ENCODE assay signal across 1 cellular context in the genomic region with DNA sequence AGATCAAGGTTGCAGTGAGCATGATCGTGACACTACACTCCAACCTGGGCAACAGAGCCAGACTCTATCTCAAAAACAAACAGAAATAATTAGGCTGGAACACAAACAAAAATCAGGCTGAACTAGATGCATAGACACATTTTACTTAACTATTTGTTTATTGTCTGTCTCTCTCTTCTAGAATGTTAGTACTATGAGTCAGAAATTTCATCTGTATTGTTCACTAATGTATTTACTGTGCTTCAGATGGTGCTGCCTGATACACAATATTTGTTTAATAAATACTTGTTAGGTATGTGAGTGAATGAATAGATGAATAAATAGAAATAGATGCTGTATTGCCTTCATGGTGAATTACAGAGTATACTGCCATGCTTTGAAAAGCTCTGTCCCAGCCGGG.
A peak's percentile ranks its signal among the peaks of the same experiment; 100 is the strongest.
TF ChIP-seq lines count a peak whose summit lies in the region.

No MANE protein-coding gene starts in this region.

TF ChIP-seq in A549, 52 proteins besides CTCF, POLR2A, EP300 and RAD21:
- no peak for TF ChIP-seq BHLHE40 (IDR thresholded peaks at IDR 0.05; ENCODE audit: low read depth, low read length)
- no peak for TF ChIP-seq FOSL2 (IDR thresholded peaks at IDR 0.05)
- peak; percentile 88 for TF ChIP-seq FOSL2 (CRISPR knock-in tag; IDR thresholded peaks at IDR 0.05)
- no peak for TF ChIP-seq EHF (CRISPR knock-in tag; IDR thresholded peaks at IDR 0.05)
- TF ChIP-seq MAFK (IDR thresholded peaks at IDR 0.05; ENCODE audit: partially characterized antibody) = no peak
- TF ChIP-seq JUNB (IDR thresholded peaks at IDR 0.05) = peak; percentile 30; the same call in 1 of the 2 replicates
- TF ChIP-seq PHF8 (IDR thresholded peaks at IDR 0.05; ENCODE audit: borderline replicate concordance, low read depth) = no peak
- no peak for TF ChIP-seq HOXB13 (CRISPR knock-in tag; IDR thresholded peaks at IDR 0.05; ENCODE audit: low read depth)
- TF ChIP-seq RCOR1 (IDR thresholded peaks at IDR 0.05; ENCODE audit: low read depth, low read length) = no peak
- peak; percentile 94 for TF ChIP-seq GATA3 (IDR thresholded peaks at IDR 0.05; ENCODE audit: borderline replicate concordance)
- no peak for TF ChIP-seq EHMT2 (IDR thresholded peaks at IDR 0.05; ENCODE audit: low read depth)
- TF ChIP-seq KDM5A (IDR thresholded peaks at IDR 0.05) = no peak
- TF ChIP-seq, protein P1, sequence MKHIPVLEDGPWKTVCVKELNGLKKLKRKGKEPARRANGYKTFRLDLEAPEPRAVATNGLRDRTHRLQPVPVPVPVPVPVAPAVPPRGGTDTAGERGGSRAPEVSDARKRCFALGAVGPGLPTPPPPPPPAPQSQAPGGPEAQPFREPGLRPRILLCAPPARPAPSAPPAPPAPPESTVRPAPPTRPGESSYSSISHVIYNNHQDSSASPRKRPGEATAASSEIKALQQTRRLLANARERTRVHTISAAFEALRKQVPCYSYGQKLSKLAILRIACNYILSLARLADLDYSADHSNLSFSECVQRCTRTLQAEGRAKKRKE (CRISPR knock-in tag; IDR thresholded peaks at IDR 0.05; ENCODE audit: low read depth) = no peak
- no peak for TF ChIP-seq CBX8 (IDR thresholded peaks at IDR 0.05)
- no peak for TF ChIP-seq CBX2 (IDR thresholded peaks at IDR 0.05; ENCODE audit: borderline replicate concordance, low read depth)
- TF ChIP-seq JUN (IDR thresholded peaks at IDR 0.05) = no peak
- TF ChIP-seq, protein P2, sequence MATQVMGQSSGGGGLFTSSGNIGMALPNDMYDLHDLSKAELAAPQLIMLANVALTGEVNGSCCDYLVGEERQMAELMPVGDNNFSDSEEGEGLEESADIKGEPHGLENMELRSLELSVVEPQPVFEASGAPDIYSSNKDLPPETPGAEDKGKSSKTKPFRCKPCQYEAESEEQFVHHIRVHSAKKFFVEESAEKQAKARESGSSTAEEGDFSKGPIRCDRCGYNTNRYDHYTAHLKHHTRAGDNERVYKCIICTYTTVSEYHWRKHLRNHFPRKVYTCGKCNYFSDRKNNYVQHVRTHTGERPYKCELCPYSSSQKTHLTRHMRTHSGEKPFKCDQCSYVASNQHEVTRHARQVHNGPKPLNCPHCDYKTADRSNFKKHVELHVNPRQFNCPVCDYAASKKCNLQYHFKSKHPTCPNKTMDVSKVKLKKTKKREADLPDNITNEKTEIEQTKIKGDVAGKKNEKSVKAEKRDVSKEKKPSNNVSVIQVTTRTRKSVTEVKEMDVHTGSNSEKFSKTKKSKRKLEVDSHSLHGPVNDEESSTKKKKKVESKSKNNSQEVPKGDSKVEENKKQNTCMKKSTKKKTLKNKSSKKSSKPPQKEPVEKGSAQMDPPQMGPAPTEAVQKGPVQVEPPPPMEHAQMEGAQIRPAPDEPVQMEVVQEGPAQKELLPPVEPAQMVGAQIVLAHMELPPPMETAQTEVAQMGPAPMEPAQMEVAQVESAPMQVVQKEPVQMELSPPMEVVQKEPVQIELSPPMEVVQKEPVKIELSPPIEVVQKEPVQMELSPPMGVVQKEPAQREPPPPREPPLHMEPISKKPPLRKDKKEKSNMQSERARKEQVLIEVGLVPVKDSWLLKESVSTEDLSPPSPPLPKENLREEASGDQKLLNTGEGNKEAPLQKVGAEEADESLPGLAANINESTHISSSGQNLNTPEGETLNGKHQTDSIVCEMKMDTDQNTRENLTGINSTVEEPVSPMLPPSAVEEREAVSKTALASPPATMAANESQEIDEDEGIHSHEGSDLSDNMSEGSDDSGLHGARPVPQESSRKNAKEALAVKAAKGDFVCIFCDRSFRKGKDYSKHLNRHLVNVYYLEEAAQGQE (IDR thresholded peaks at IDR 0.05) = no peak
- TF ChIP-seq SMC3 (IDR thresholded peaks at IDR 0.05) = no peak
- no peak for TF ChIP-seq ZNF302 (CRISPR knock-in tag; IDR thresholded peaks at IDR 0.05)
- TF ChIP-seq SREBF2 (IDR thresholded peaks at IDR 0.05) = no peak
- no peak for TF ChIP-seq HMGXB4 (CRISPR knock-in tag; IDR thresholded peaks at IDR 0.05; ENCODE audit: borderline replicate concordance)
- no peak for TF ChIP-seq RNF2 (IDR thresholded peaks at IDR 0.05; ENCODE audit: borderline replicate concordance, low read depth)
- no peak for TF ChIP-seq NR3C1 (IDR thresholded peaks at IDR 0.05)
- no peak for TF ChIP-seq HOXA7 (CRISPR knock-in tag; IDR thresholded peaks at IDR 0.05)
- no peak for TF ChIP-seq TFCP2L1 (CRISPR knock-in tag; IDR thresholded peaks at IDR 0.05)
- TF ChIP-seq, protein P3, sequence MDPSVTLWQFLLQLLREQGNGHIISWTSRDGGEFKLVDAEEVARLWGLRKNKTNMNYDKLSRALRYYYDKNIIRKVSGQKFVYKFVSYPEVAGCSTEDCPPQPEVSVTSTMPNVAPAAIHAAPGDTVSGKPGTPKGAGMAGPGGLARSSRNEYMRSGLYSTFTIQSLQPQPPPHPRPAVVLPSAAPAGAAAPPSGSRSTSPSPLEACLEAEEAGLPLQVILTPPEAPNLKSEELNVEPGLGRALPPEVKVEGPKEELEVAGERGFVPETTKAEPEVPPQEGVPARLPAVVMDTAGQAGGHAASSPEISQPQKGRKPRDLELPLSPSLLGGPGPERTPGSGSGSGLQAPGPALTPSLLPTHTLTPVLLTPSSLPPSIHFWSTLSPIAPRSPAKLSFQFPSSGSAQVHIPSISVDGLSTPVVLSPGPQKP (IDR thresholded peaks at IDR 0.05; ENCODE audit: low read depth, low read length) = no peak
- TF ChIP-seq, protein P4, sequence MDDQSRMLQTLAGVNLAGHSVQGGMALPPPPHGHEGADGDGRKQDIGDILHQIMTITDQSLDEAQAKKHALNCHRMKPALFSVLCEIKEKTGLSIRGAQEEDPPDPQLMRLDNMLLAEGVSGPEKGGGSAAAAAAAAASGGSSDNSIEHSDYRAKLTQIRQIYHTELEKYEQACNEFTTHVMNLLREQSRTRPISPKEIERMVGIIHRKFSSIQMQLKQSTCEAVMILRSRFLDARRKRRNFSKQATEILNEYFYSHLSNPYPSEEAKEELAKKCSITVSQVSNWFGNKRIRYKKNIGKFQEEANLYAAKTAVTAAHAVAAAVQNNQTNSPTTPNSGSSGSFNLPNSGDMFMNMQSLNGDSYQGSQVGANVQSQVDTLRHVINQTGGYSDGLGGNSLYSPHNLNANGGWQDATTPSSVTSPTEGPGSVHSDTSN (IDR thresholded peaks at IDR 0.05) = no peak
- TF ChIP-seq FOSB (CRISPR knock-in tag; IDR thresholded peaks at IDR 0.05) = no peak
- no peak for TF ChIP-seq MYC (IDR thresholded peaks at IDR 0.05; ENCODE audit: borderline replicate concordance, low read length)
- TF ChIP-seq, protein P5, sequence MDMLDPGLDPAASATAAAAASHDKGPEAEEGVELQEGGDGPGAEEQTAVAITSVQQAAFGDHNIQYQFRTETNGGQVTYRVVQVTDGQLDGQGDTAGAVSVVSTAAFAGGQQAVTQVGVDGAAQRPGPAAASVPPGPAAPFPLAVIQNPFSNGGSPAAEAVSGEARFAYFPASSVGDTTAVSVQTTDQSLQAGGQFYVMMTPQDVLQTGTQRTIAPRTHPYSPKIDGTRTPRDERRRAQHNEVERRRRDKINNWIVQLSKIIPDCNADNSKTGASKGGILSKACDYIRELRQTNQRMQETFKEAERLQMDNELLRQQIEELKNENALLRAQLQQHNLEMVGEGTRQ (IDR thresholded peaks at IDR 0.05) = no peak
- peak in 1 of 2 experiments; percentile 26; a peak in 1 of 4 replicates for TF ChIP-seq CEBPB (IDR thresholded peaks at IDR 0.05)
